Comparison of ENCODE assay signal across 8 cellular contexts in genomic region chr7:66505531-66506451, GRCh38.
DNase-seq lines count a peak whose midpoint lies in the region; ATAC-seq, FAIRE-seq and TF ChIP-seq lines count a peak whose summit lies in the region.

No MANE protein-coding gene starts in this region.

- peak in 1 of 3 donors; percentile 51 for DNase-seq in right lobe of liver
- no peak for DNase-seq in HepG2 (ENCODE audit: low spot score)
- DNase-seq in kidney epithelial cell (ENCODE audit: low read depth) = no peak
- DNase-seq in aorta = peak in 1 of 2 donors; percentile 74
- DNase-seq in NK-92 treated with Interleukin-12 subunit alpha and Interleukin-12 subunit beta, amount 100 ng/mL, for 24 hours (lab: John Stamatoyannopoulos, UW) = no peak
- DNase-seq in effector CD4-positive, alpha-beta T cell = no peak

- no peaks in the 10 kb centered on the region for H3K36me3 ChIP-seq in right lobe of liver
- H3K36me3 ChIP-seq in HepG2 (replicated peaks in 1 of 2; ENCODE audit: control insufficient read depth in 1 of 2, insufficient read depth in 2 of 2, low read length in 2 of 2) = no peaks in the 10 kb centered on the region
- H3K36me3 ChIP-seq in kidney epithelial cell (ENCODE audit: control insufficient read depth, insufficient read depth, low read length) = no peaks in the 10 kb centered on the region
- H3K36me3 ChIP-seq in aorta (ENCODE audit: control insufficient read depth in 1 of 2, insufficient read depth in 2 of 2, low read length in 1 of 2) = no peaks in the 10 kb centered on the region

- H3K4me2 ChIP-seq in HepG2 (ENCODE audit: low read depth, low read length) = no peak overlapping the region

- intact Hi-C loops in right lobe of liver (cut with DNase I) = no loop called here
- intact Hi-C loops in HepG2 (cut with micrococcal nuclease; ENCODE audit: unreplicated experiment) = no loop called here
- intact Hi-C loops in aorta (cut with DNase I) = no loop called here

- peak; percentile 34 to 57 (median 36) for ATAC-seq in right lobe of liver
- no peak for ATAC-seq in HepG2
- peak; percentile 51 for ATAC-seq in aorta (ENCODE audit: low FRiP score)
- no peak for ATAC-seq in GM18873 (IDR thresholded peaks at IDR 0.05; ENCODE audit: low FRiP score, unreplicated experiment)

- no peaks in the 10 kb centered on the region for H3K9me3 Mint-ChIP-seq in activated naive CD8-positive, alpha-beta T cell (ENCODE audit: low read depth)

- no peaks in the 10 kb centered on the region for H3K27me3 ChIP-seq in right lobe of liver
- H3K27me3 ChIP-seq in HepG2 (ENCODE audit: control insufficient read depth in 1 of 2, insufficient read depth in 2 of 2, low read length in 2 of 2) = no peaks in the 10 kb centered on the region
- peaks cover 5% of the 10 kb centered on the region for H3K27me3 ChIP-seq in kidney epithelial cell (ENCODE audit: control insufficient read depth, insufficient read depth, low read length)
- H3K27me3 ChIP-seq in aorta (ENCODE audit: control insufficient read depth in 1 of 2, insufficient read depth in 2 of 2, low read length in 1 of 2) = no peaks in the 10 kb centered on the region

- in situ Hi-C loops in HepG2 (cut with HindIII; ENCODE audit: extremely low pct_ligation_motif_present, low pct_unique_long_range_greater_than_20kb) = no loop called here

- H2AFZ ChIP-seq in HepG2 (ENCODE audit: low read length) = no peak overlapping the region

- no peak overlapping the region for H3K27ac Mint-ChIP-seq in activated naive CD8-positive, alpha-beta T cell

- H4K20me1 ChIP-seq in HepG2 (ENCODE audit: insufficient read depth, low read length) = no peaks in the 10 kb centered on the region

- peaks cover 13% of the 10 kb centered on the region for H3K4me1 Mint-ChIP-seq in activated naive CD8-positive, alpha-beta T cell (ENCODE audit: low read depth)

- H3K4me3 ChIP-seq in right lobe of liver (peak overlapping the region in 1 of 3 donors; percentile 31), HepG2 (replicated peaks in 1 of 3; ENCODE audit: insufficient read depth in 1 of 3, low read depth in 2 of 3, low read length in 3 of 3) (no peak overlapping the region), kidney epithelial cell (ENCODE audit: low read depth, low read length) (peak overlapping the region; percentile 27), aorta (ENCODE audit: low read length in 2 of 2) (peak overlapping the region in 1 of 2 donors; percentile 44)

- H3K36me3 Mint-ChIP-seq in activated naive CD8-positive, alpha-beta T cell = no peaks in the 10 kb centered on the region

- H3K4me3 Mint-ChIP-seq in activated naive CD8-positive, alpha-beta T cell = peak overlapping the region; percentile 66

- 82% methylated on average over 24 of the region's 86 CpGs for WGBS in right lobe of liver (ENCODE audit: insufficient coverage, low coverage, low lambda C conversion rate, missing lambda C conversion rate)
- 94% methylated on average over 66 of the region's 86 CpGs for WGBS in HepG2 (ENCODE audit: low lambda C conversion rate)
- WGBS in aorta, 2 donors = 48 to 50% methylated on average over 86 of the region's 86 CpGs

- CTCF ChIA-PET in HepG2 (lab: Yijun Ruan, JAX; ENCODE audit: low intra/inter-chr PET ratio, low total read pairs) = no interaction called here

- H3K4me1 ChIP-seq in right lobe of liver = peaks cover 0 to 9% (median 3%) of the 10 kb centered on the region in 4 donors
- H3K4me1 ChIP-seq in HepG2 (ENCODE audit: insufficient read depth, low read length) = peaks cover 46% of the 10 kb centered on the region
- no peaks in the 10 kb centered on the region for H3K4me1 ChIP-seq in aorta (ENCODE audit: control insufficient read depth in 1 of 2, insufficient read depth in 2 of 2, low read length in 2 of 2)

- H3K79me2 ChIP-seq in HepG2 (ENCODE audit: insufficient read depth, low read length) = no peaks in the 10 kb centered on the region

- TF ChIP-seq EP300 in HepG2 (IDR thresholded peaks at IDR 0.05; ENCODE audit: low read depth in 2 of 2, low read length in 2 of 2) = no peak
- TF ChIP-seq EP300 in HepG2 (CRISPR knock-in tag; IDR thresholded peaks at IDR 0.05; ENCODE audit: borderline replicate concordance) = no peak

- TF ChIP-seq CTCF in right lobe of liver (IDR thresholded peaks at IDR 0.05) (no peak), HepG2 (CRISPR knock-in tag; IDR thresholded peaks at IDR 0.05) (no peak), kidney epithelial cell (IDR thresholded peaks at IDR 0.05; ENCODE audit: insufficient read depth, low read length, poor library complexity, severe bottlenecking) (no peak)

- no peak for TF ChIP-seq RAD21 in HepG2 (CRISPR knock-in tag; IDR thresholded peaks at IDR 0.05)

- TF ChIP-seq POLR2A in right lobe of liver (IDR thresholded peaks at IDR 0.05) = no peak
- no peak for TF ChIP-seq POLR2A in HepG2 (IDR thresholded peaks at IDR 0.05; ENCODE audit: insufficient read depth in 1 of 2, low read depth in 2 of 2, low read length in 2 of 2)

- POLR2A ChIA-PET in HepG2 (lab: Yijun Ruan, JAX) = interaction anchor here (2.1 kb wide), 1 partner anchor 12 kb away, joined by 9 read pairs; no protein-coding TSS in a partner anchor

- H3K27ac ChIP-seq in right lobe of liver (no peak overlapping the region), HepG2 (ENCODE audit: extremely low read length, insufficient read depth, low read length) (no peak overlapping the region), aorta (ENCODE audit: low read depth in 1 of 2, low read length in 2 of 2) (no peak overlapping the region)

- H3K27me3 Mint-ChIP-seq in activated naive CD8-positive, alpha-beta T cell = no peaks in the 10 kb centered on the region

- FAIRE-seq in HepG2 (lab: Jason Lieb, UNC) = no peak

- BruUV-seq in HepG2 (replicated peaks; lab: Mats Ljungman, UMichigan) = no TSS peak

- no peak overlapping the region for H3K9ac ChIP-seq in HepG2 (ENCODE audit: insufficient read depth, low read depth, low read length)

- H3K9me3 ChIP-seq in right lobe of liver (no peaks in the 10 kb centered on the region), HepG2 (ENCODE audit: low read length) (no peaks in the 10 kb centered on the region), aorta (ENCODE audit: control insufficient read depth, low read length) (no peaks in the 10 kb centered on the region)

TF ChIP-seq in HepG2, 621 proteins besides CTCF, POLR2A, EP300 and RAD21 (continues in another document):
- no peak for TF ChIP-seq ZNF773 (CRISPR knock-in tag; IDR thresholded peaks at IDR 0.05; ENCODE audit: borderline replicate concordance)
- TF ChIP-seq CEBPB (IDR thresholded peaks at IDR 0.05; ENCODE audit: borderline replicate concordance, low read depth, low read length) = no peak
- TF ChIP-seq PAF1 (CRISPR knock-in tag; IDR thresholded peaks at IDR 0.05) = no peak
- no peak for TF ChIP-seq ATRX (CRISPR knock-in tag; IDR thresholded peaks at IDR 0.05; ENCODE audit: borderline replicate concordance)
- TF ChIP-seq KLF9 (CRISPR knock-in tag; IDR thresholded peaks at IDR 0.05; ENCODE audit: low read depth) = no peak
- no peak for TF ChIP-seq TFDP1 (CRISPR knock-in tag; IDR thresholded peaks at IDR 0.05; ENCODE audit: borderline replicate concordance)
- no peak for TF ChIP-seq ZNF224 (CRISPR knock-in tag; IDR thresholded peaks at IDR 0.05)
- TF ChIP-seq PRDM10 (CRISPR knock-in tag; IDR thresholded peaks at IDR 0.05; ENCODE audit: low read depth) = no peak
- TF ChIP-seq ZBTB33 (CRISPR knock-in tag; IDR thresholded peaks at IDR 0.05) = no peak

Comparison
In these comparisons a context has a peak if more than half of its experiments do, and no peak if none do; other contexts are left out.
1. ATAC-seq: peak in right lobe of liver (4 of 4) and aorta (single experiment); none in HepG2 (single experiment) and GM18873 (single experiment).